ENCODE assay signal across 8 cellular contexts in the genomic region with DNA sequence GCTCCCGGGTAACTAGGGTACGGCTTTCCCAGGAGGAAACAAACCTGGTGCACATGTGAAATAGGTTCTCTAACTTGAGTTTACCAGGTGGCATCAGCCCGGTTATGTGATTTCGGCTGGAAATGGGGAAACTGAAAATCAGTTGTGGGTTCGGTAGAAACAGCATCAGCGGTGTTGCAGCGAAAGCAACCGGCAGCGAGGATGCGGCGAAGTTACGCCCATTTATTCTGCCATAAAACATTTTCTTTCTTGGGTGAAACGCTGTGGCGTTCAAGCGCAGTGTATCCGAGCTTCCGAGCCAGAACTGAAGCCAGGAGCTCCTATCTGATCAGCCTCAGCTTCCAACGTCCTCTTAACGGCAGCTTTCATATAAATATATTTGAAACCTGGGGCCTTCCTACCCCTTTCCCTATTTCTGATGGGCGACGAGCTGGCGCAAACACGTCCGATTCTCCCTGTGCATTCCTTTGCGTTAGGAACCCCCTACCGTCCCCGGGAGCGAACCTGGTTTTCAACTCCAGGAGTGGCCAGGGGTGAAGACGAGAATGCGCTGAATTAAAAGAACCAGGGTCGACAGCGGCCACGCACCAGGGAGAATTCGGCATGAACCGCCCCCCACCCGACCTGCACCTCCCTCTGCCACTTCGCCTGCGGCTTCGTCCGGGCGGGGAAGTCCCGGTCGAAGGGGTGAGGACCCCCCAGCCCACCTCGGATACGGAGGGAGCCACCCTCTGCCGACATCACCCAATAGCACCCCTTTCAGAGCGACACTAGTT. TPM values are rescaled to one million over a fixed set of nuclear protein-coding genes. Genes with fewer than 3 reads are reported as not detected.
DNase-seq lines count a peak whose midpoint lies in the region; ATAC-seq, FAIRE-seq and TF ChIP-seq lines count a peak whose summit lies in the region.

No MANE protein-coding gene starts in this region.

- POLR2A ChIA-PET in CD8-positive, alpha-beta memory T cell (lab: Charles Lee): no interaction called here

- peaks cover 29 to 57% of the 10 kb centered on the region in 2 donors for H3K27me3 Mint-ChIP-seq in CD8-positive, alpha-beta memory T cell

- H3K4me1 Mint-ChIP-seq in CD8-positive, alpha-beta memory T cell: peaks cover 28 to 31% (median 29%) of the 10 kb centered on the region in 3 donors

- peak overlapping the region; percentile 85 for H3K4me3 ChIP-seq in CD8-positive, alpha-beta memory T cell (ENCODE audit: low read length)
- H3K4me3 ChIP-seq in LNCaP clone FGC (ENCODE audit: low read depth, low read length) (peak overlapping the region; percentile 80), prostate gland (peak overlapping the region; percentile 39 to 57)

- no peak for TF ChIP-seq POLR2A in prostate gland (IDR thresholded peaks at IDR 0.05)

- H3K27ac Mint-ChIP-seq in CD8-positive, alpha-beta memory T cell: peak overlapping the region in 7 of 8 donors; percentile 8 to 93 (median 51)

- peak overlapping the region; percentile 91 to 98 (median 94) for H3K4me3 Mint-ChIP-seq in CD8-positive, alpha-beta memory T cell

- WGBS in prostate gland: under 1% methylated on average over 43 of the region's 47 CpGs

- CTCF ChIA-PET in CD8-positive, alpha-beta memory T cell (lab: Charles Lee): interaction anchor here (1.6 kb wide), 2 partner anchors 12 to 376 kb away, joined by 5 to 7 read pairs; no protein-coding TSS in a partner anchor

- no peaks in the 10 kb centered on the region for H3K9me3 ChIP-seq in CD8-positive, alpha-beta memory T cell (ENCODE audit: low read length)
- H3K9me3 ChIP-seq in prostate gland: no peaks in the 10 kb centered on the region

- peaks cover 34% of the 10 kb centered on the region for H3K27me3 ChIP-seq in CD8-positive, alpha-beta memory T cell (ENCODE audit: insufficient read depth, low read length, poor library complexity, severe bottlenecking)
- H3K27me3 ChIP-seq in prostate gland (replicated peaks; ENCODE audit: insufficient read depth): peaks cover 11% of the 10 kb centered on the region

- H3K9me3 Mint-ChIP-seq in CD8-positive, alpha-beta memory T cell: no peaks in the 10 kb centered on the region

- ATAC-seq in HG03095 (IDR thresholded peaks at IDR 0.05; ENCODE audit: unreplicated experiment): no peak

- no peak for FAIRE-seq in frontal cortex (lab: Jason Lieb, UNC)

- peaks cover 0 to 7% (median 0%) of the 10 kb centered on the region in 3 donors for H3K36me3 Mint-ChIP-seq in CD8-positive, alpha-beta memory T cell

- peaks cover 26% of the 10 kb centered on the region for H3K4me1 ChIP-seq in CD8-positive, alpha-beta memory T cell (ENCODE audit: insufficient read depth, low read length)
- H3K4me1 ChIP-seq in prostate gland (replicated peaks): peaks cover 13% of the 10 kb centered on the region

- intact Hi-C loops in prostate gland (cut with DNase I): no loop called here

- no peak overlapping the region for H3K27ac ChIP-seq in CD8-positive, alpha-beta memory T cell (ENCODE audit: low read depth, low read length)
- no peak overlapping the region for H3K27ac ChIP-seq in prostate gland

- H3K36me3 ChIP-seq in CD8-positive, alpha-beta memory T cell (ENCODE audit: insufficient read depth, low read length): no peaks in the 10 kb centered on the region
- H3K36me3 ChIP-seq in prostate gland: no peaks in the 10 kb centered on the region

- DNase-seq in CD8-positive, alpha-beta memory T cell: peak; percentile 6 to 49 (median 16)
- no peak for DNase-seq in LNCaP clone FGC (ENCODE audit: low read depth)
- DNase-seq in activated T-cell treated with anti-CD3 and anti-CD28 coated beads, Interleukin-2, amount 50 U/mL, for 48 hours: peak; percentile 43 to 46
- peak; percentile 23 to 24 for DNase-seq in frontal cortex (ENCODE audit: low spot score in 2 of 2)
- DNase-seq in prostate gland (ENCODE audit: low spot score): no peak
- DNase-seq in NCI-H128 (lab: John Stamatoyannopoulos, UW; ENCODE audit: unreplicated experiment): no peak
- no peak for DNase-seq in cortex of kidney (lab: John Stamatoyannopoulos, UW)

- TF ChIP-seq CTCF in LNCaP clone FGC (IDR thresholded peaks at IDR 0.05; ENCODE audit: control insufficient read depth, extremely low read depth, insufficient read depth) (no peak), prostate gland (IDR thresholded peaks at IDR 0.05) (no peak)

RNA-seq across cellular contexts. Expression of a gene that starts 1.6 kb away (rescaled TPM):
- total RNA-seq in CD8-positive, alpha-beta memory T cell: under 1 TPM; 0.50 to 0.62 TPM
- polyA plus RNA-seq in CD8-positive, alpha-beta memory T cell: 1.3 TPM
- 5.7 TPM for total RNA-seq in frontal cortex
- 10 to 100 TPM in 1 of 2 donors, not detected in 1; 11.0 TPM for total RNA-seq in prostate gland

RNA-seq across cellular contexts. Expression of a gene that starts 34.0 kb away (rescaled TPM):
- total RNA-seq in CD8-positive, alpha-beta memory T cell: 10 to 100 TPM; 22.5 to 26.8 TPM
- polyA plus RNA-seq in CD8-positive, alpha-beta memory T cell: 7.3 TPM
- 9.4 TPM for total RNA-seq in frontal cortex
- 10 to 100 TPM in 1 of 2 donors, 1 to 10 TPM in 1; 8.9 to 29.6 TPM for total RNA-seq in prostate gland

Comparison
In these comparisons a context has a peak if more than half of its experiments do, and no peak if none do; other contexts are left out.
1. DNase-seq: peak in CD8-positive, alpha-beta memory T cell (5 of 5), activated T-cell treated with anti-CD3 and anti-CD28 coated beads, Interleukin-2, amount 50 U/mL, for 48 hours (2 of 2) and frontal cortex (2 of 2); none in LNCaP clone FGC (single experiment), prostate gland (single experiment), NCI-H128 (single experiment) and cortex of kidney (single experiment).
2. Peak in every context shown above with its lines, with median percentiles within 50 percentile points of each other: H3K4me3 ChIP-seq.